19 cellular contexts compared by ENCODE assay signal in the genomic region with DNA sequence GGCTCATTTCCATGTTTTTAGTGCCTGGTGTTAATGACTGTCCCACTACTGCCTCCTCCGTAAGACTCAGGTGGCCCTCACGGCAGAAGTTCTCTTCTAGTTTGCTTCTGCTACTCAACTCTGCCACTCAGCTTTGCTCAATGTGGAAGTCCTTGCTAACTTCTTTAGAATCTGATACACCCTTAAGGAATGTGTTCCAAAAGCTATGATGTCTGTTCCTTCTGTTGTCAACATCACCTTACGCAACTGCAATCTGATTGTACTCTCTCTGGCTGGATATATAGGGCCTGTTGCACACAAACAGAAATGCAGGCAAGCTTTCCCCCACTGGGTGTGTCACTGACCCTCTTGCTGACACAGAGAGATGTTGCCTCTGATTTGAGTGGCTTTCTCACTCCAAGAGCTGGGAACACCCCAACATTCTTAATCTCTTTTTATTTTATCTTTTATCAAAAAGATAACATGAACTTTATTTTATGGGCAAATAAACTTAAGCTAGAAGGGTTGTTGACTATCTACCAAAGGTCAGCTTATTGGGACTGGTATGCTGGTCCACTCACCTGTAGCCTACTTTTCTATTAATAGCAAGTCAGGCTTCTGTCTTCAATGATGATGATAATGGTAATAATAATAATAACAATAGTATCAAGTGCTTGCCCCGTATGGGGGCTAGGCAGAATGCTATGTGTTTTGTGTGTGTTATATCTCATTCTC. TPM values are rescaled to one million over a fixed set of nuclear protein-coding genes. Genes with fewer than 3 reads are reported as not detected.
DNase-seq lines count a peak whose midpoint lies in the region; TF ChIP-seq lines count a peak whose summit lies in the region.
"Had no signal": no experiment of that assay in that cellular context is flagged by ENCODE, and none has a peak within 500 bp of the region (broad histone marks: within the 10 kb centered on the region; RNA-seq: fewer than 3 reads in every experiment).

No MANE protein-coding gene starts in this region.

- H3K27me3 ChIP-seq in Loucy (ENCODE audit: insufficient read depth, low read length, poor library complexity, severe bottlenecking) (no peaks in the 10 kb centered on the region), suprapubic skin (no peaks in the 10 kb centered on the region)

- peak; percentile 91 for TF ChIP-seq EP300 in suprapubic skin (IDR thresholded peaks at IDR 0.05)

- H3K27ac Mint-ChIP-seq in activated T-helper 1 cell treated with anti-CD3 and anti-CD28 coated beads, Interleukin-12 subunit alpha, Interleukin-12 subunit beta, Interleukin-2, Interleukin-4 antibody, amounts not matched to agents 30 ng/mL and 10 ng/mL and 1 ng/mL, durations not matched to agents 14 hours and 24 hours and 36 hours: no peak overlapping the region
- H3K27ac Mint-ChIP-seq: activated CD8-positive, alpha-beta T cell treated with anti-CD3 and anti-CD28 coated beads, Interleukin-2, amount 10 ng/mL, durations not matched to agents 7 days and 5 days; activated naive CD4-positive, alpha-beta T cell treated with anti-CD3 and anti-CD28 coated beads, Interleukin-2, amount 50 U/mL, for 24 hours; CD4-positive, alpha-beta memory T cell had no signal

- H3K4me1 ChIP-seq in Loucy (ENCODE audit: insufficient read depth, low read length, poor library complexity, severe bottlenecking) (no peaks in the 10 kb centered on the region), suprapubic skin (no peaks in the 10 kb centered on the region)

- DNase-seq in epithelial cell of prostate (ENCODE audit: low read depth, low spot score) (peak; percentile 18), kidney tubule cell (ENCODE audit: low spot score) (peak; percentile 53), suprapubic skin (ENCODE audit: low spot score in 2 of 2) (no peak), COLO829 (ENCODE audit: low spot score) (no peak), DMS53 (lab: John Stamatoyannopoulos, UW) (no peak), AML-193 (lab: John Stamatoyannopoulos, UW) (no peak)
- DNase-seq in activated T-helper 1 cell treated with anti-CD3 and anti-CD28 coated beads, Interleukin-12 subunit alpha, Interleukin-12 subunit beta, Interleukin-2, Interleukin-4 antibody, amounts not matched to agents 30 ng/mL and 10 ng/mL and 1 ng/mL, durations not matched to agents 14 hours and 24 hours and 36 hours (ENCODE audit: low spot score): no peak
- DNase-seq: activated CD8-positive, alpha-beta T cell treated with anti-CD3 and anti-CD28 coated beads, Interleukin-2, amount 10 ng/mL, durations not matched to agents 7 days and 5 days; CD4-positive, alpha-beta memory T cell; cortex of kidney; KG1; mammary epithelial cell; NCI-H2171; stimulated activated CD4-positive, alpha-beta T cell treated with anti-CD3 and anti-CD28 coated beads, Interleukin-2, amount 100 ng/mL, for 48 hours; stimulated activated naive CD8-positive, alpha-beta T cell treated with anti-CD3 and anti-CD28 coated beads, Interleukin-15, Interleukin-2, amounts not matched to agents 100 U/mL and 50 U/mL, for 24 hours had no signal

- H2AFZ ChIP-seq in Loucy (ENCODE audit: low read length): 0 out of 2 replicates have a peak overlapping the region, but pooled peaks have one; percentile 12

- H3K9me3 ChIP-seq in Loucy (ENCODE audit: insufficient read depth, low read depth, low read length) (peaks cover 13% of the 10 kb centered on the region; the same call in 1 of the 2 replicates), suprapubic skin (no peaks in the 10 kb centered on the region)

- no peak overlapping the region for H3K4me2 ChIP-seq in Loucy (ENCODE audit: low read depth, low read length, poor library complexity, severe bottlenecking)

- H3K27ac ChIP-seq in epithelial cell of prostate (no peak overlapping the region), suprapubic skin (no peak overlapping the region)

- H3K27me3 Mint-ChIP-seq in activated T-helper 1 cell treated with anti-CD3 and anti-CD28 coated beads, Interleukin-12 subunit alpha, Interleukin-12 subunit beta, Interleukin-2, Interleukin-4 antibody, amounts not matched to agents 30 ng/mL and 10 ng/mL and 1 ng/mL, durations not matched to agents 14 hours and 24 hours and 36 hours (ENCODE audit: insufficient read depth): no peaks in the 10 kb centered on the region

- intact Hi-C loops in activated T-helper 1 cell treated with anti-CD3 and anti-CD28 coated beads, Interleukin-12 subunit alpha, Interleukin-12 subunit beta, Interleukin-2, Interleukin-4 antibody, amounts not matched to agents 30 ng/mL and 10 ng/mL and 1 ng/mL, durations not matched to agents 14 hours and 24 hours and 36 hours (cut with micrococcal nuclease): no loop called here

- H3K9ac ChIP-seq in Loucy (ENCODE audit: low read depth, low read length, poor library complexity, severe bottlenecking): no peak overlapping the region

- H3K9me3 Mint-ChIP-seq in activated T-helper 1 cell treated with anti-CD3 and anti-CD28 coated beads, Interleukin-12 subunit alpha, Interleukin-12 subunit beta, Interleukin-2, Interleukin-4 antibody, amounts not matched to agents 30 ng/mL and 10 ng/mL and 1 ng/mL, durations not matched to agents 14 hours and 24 hours and 36 hours: peaks cover 14% of the 10 kb centered on the region

- H3K4me3 ChIP-seq in Loucy (ENCODE audit: low read length, poor library complexity, severe bottlenecking) (no peak overlapping the region), suprapubic skin (no peak overlapping the region)

- H3K79me2 ChIP-seq in Loucy (ENCODE audit: insufficient read depth, low read length): no peaks in the 10 kb centered on the region

- H4K20me1 ChIP-seq in Loucy (ENCODE audit: insufficient read depth, low read length, poor library complexity, severe bottlenecking): no peaks in the 10 kb centered on the region

- no peak for TF ChIP-seq POLR2A in suprapubic skin (IDR thresholded peaks at IDR 0.05)

- 78% methylated on average over 4 of the region's 4 CpGs for WGBS in suprapubic skin

- H3K36me3 Mint-ChIP-seq in activated T-helper 1 cell treated with anti-CD3 and anti-CD28 coated beads, Interleukin-12 subunit alpha, Interleukin-12 subunit beta, Interleukin-2, Interleukin-4 antibody, amounts not matched to agents 30 ng/mL and 10 ng/mL and 1 ng/mL, durations not matched to agents 14 hours and 24 hours and 36 hours (ENCODE audit: low read depth): no peaks in the 10 kb centered on the region
- H3K36me3 Mint-ChIP-seq: activated naive CD4-positive, alpha-beta T cell treated with anti-CD3 and anti-CD28 coated beads, Interleukin-2, amount 50 U/mL, for 24 hours; CD4-positive, alpha-beta memory T cell had no signal

- H3K36me3 ChIP-seq in Loucy (ENCODE audit: insufficient read depth, low read length) (no peaks in the 10 kb centered on the region), suprapubic skin (no peaks in the 10 kb centered on the region)

- H3K9me2 ChIP-seq in Loucy (replicated peaks; ENCODE audit: low read depth, low read length): no peaks in the 10 kb centered on the region

- H3K4me1 Mint-ChIP-seq in activated T-helper 1 cell treated with anti-CD3 and anti-CD28 coated beads, Interleukin-12 subunit alpha, Interleukin-12 subunit beta, Interleukin-2, Interleukin-4 antibody, amounts not matched to agents 30 ng/mL and 10 ng/mL and 1 ng/mL, durations not matched to agents 14 hours and 24 hours and 36 hours (ENCODE audit: low read depth): no peaks in the 10 kb centered on the region
- H3K4me1 Mint-ChIP-seq: activated naive CD4-positive, alpha-beta T cell treated with anti-CD3 and anti-CD28 coated beads, Interleukin-2, amount 50 U/mL, for 24 hours; CD4-positive, alpha-beta memory T cell had no signal

- TF ChIP-seq CTCF in Loucy (conservative IDR thresholded peaks at IDR 0.05; ENCODE audit: low read length) (no peak), suprapubic skin (IDR thresholded peaks at IDR 0.05) (no peak)

- no peaks in the 10 kb centered on the region for H3F3A ChIP-seq in Loucy (ENCODE audit: low read depth)

- no peak overlapping the region for H3K4me3 Mint-ChIP-seq in activated T-helper 1 cell treated with anti-CD3 and anti-CD28 coated beads, Interleukin-12 subunit alpha, Interleukin-12 subunit beta, Interleukin-2, Interleukin-4 antibody, amounts not matched to agents 30 ng/mL and 10 ng/mL and 1 ng/mL, durations not matched to agents 14 hours and 24 hours and 36 hours
- H3K4me3 Mint-ChIP-seq: activated CD8-positive, alpha-beta T cell treated with anti-CD3 and anti-CD28 coated beads, Interleukin-2, amount 10 ng/mL, durations not matched to agents 7 days and 5 days; activated naive CD4-positive, alpha-beta T cell treated with anti-CD3 and anti-CD28 coated beads, Interleukin-2, amount 50 U/mL, for 24 hours; CD4-positive, alpha-beta memory T cell had no signal

RNA-seq across cellular contexts. Expression of gene TMEM252, which starts 25.2 kb away (rescaled TPM):
- total RNA-seq in suprapubic skin: not detected
- not detected in 2 replicates for total RNA-seq in activated T-helper 1 cell treated with anti-CD3 and anti-CD28 coated beads, Interleukin-12 subunit alpha, Interleukin-12 subunit beta, Interleukin-2, Interleukin-4 antibody, amounts not matched to agents 30 ng/mL and 10 ng/mL and 1 ng/mL, durations not matched to agents 14 hours and 24 hours and 36 hours
- total RNA-seq: activated CD8-positive, alpha-beta T cell treated with anti-CD3 and anti-CD28 coated beads, Interleukin-2, amount 10 ng/mL, durations not matched to agents 7 days and 5 days; CD4-positive, alpha-beta memory T cell; mammary epithelial cell; OCI-LY7; osteocyte had no signal

Comparison
In these comparisons a context has a peak if more than half of its experiments do, and no peak if none do; other contexts are left out.
1. DNase-seq: peak in epithelial cell of prostate (single experiment) and kidney tubule cell (single experiment); none in suprapubic skin (0 of 2), COLO829 (single experiment), DMS53 (single experiment), activated T-helper 1 cell treated with anti-CD3 and anti-CD28 coated beads, Interleukin-12 subunit alpha, Interleukin-12 subunit beta, Interleukin-2, Interleukin-4 antibody, amounts not matched to agents 30 ng/mL and 10 ng/mL and 1 ng/mL, durations not matched to agents 14 hours and 24 hours and 36 hours (single experiment) and AML-193 (0 of 2).